Comparison of ENCODE assay signal across 11 cellular contexts in the genomic region with DNA sequence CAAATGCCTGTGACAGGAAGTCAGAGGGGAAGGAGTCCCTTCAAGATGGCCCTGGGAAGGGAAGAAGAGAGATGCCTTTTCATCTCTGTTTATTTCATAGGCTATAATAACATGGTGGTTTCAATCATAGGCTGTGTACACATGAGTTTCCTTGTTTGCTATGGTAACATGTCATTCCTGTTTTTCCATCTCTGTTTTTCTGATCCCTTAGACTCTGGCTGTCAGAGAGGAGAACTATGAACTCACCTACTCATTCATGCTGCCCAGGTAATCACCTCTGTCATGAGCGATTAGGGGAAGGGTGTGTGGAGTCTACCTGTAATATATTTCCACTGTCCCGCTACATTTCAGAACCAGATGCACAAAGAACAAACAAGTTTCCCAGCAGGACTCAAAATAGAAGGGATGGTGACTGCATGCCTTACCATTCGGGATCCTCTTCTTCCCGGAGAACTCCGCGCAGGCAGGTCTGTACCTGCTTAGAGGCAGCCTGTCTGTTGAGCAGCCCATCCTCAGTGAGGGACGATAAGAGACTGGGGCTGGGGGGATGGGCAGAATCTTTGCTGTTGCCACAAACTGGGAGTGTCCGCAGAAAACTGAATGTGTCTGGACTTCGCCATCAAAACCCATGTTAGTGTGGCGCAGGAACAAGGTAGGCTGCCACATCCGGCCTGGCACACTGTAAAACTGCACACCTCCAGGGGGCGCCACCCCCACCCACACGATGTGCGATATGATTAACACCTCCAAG. TPM values are rescaled to one million over a fixed set of nuclear protein-coding genes. Genes with fewer than 3 reads are reported as not detected.
A peak's percentile ranks its signal among the peaks of the same experiment; 100 is the strongest.
DNase-seq lines count a peak whose midpoint lies in the region; ATAC-seq and TF ChIP-seq lines count a peak whose summit lies in the region.
"Had no signal": no experiment of that assay in that cellular context is flagged by ENCODE, and none has a peak within 500 bp of the region (broad histone marks: within the 10 kb centered on the region; RNA-seq: fewer than 3 reads in every experiment).

No MANE protein-coding gene starts in this region.

- no peaks in the 10 kb centered on the region for H3K36me3 Mint-ChIP-seq in mesothelial cell of epicardium
- H3K36me3 Mint-ChIP-seq in naive thymus-derived CD4-positive, alpha-beta T cell: no peaks in the 10 kb centered on the region

- H3K9me3 Mint-ChIP-seq in mesothelial cell of epicardium: no peaks in the 10 kb centered on the region
- no peaks in the 10 kb centered on the region for H3K9me3 Mint-ChIP-seq in naive thymus-derived CD4-positive, alpha-beta T cell

- CTCF ChIA-PET in naive thymus-derived CD4-positive, alpha-beta T cell (lab: Charles Lee): no interaction called here

- no peak for ATAC-seq in naive thymus-derived CD4-positive, alpha-beta T cell
- ATAC-seq in GM18867 (IDR thresholded peaks at IDR 0.05; ENCODE audit: unreplicated experiment): no peak

- TF ChIP-seq CTCF in BE2C (IDR thresholded peaks at IDR 0.05; ENCODE audit: low read depth, low read length) (peak; percentile 47), GM12874 (IDR thresholded peaks at IDR 0.05; ENCODE audit: insufficient read depth, low read depth, low read length) (peak; percentile 47), WERI-Rb-1 (IDR thresholded peaks at IDR 0.05; ENCODE audit: low read depth, low read length) (peak; percentile 41; the same call in 1 of the 2 replicates), mesothelial cell of epicardium (IDR thresholded peaks at IDR 0.05; ENCODE audit: unreplicated experiment) (peak; percentile 55)

- H3K36me3 ChIP-seq in BE2C: no peaks in the 10 kb centered on the region
- no peaks in the 10 kb centered on the region for H3K36me3 ChIP-seq in WERI-Rb-1
- no peaks in the 10 kb centered on the region for H3K36me3 ChIP-seq in naive thymus-derived CD4-positive, alpha-beta T cell (ENCODE audit: control insufficient read depth in 2 of 3, insufficient read depth in 3 of 3, low read length in 3 of 3)

- H3K27me3 Mint-ChIP-seq in mesothelial cell of epicardium (ENCODE audit: low read depth): peaks cover 4% of the 10 kb centered on the region
- peaks cover 16 to 35% (median 26%) of the 10 kb centered on the region in 5 donors for H3K27me3 Mint-ChIP-seq in naive thymus-derived CD4-positive, alpha-beta T cell

- H3K4me1 Mint-ChIP-seq in mesothelial cell of epicardium: peaks cover 9% of the 10 kb centered on the region
- H3K4me1 Mint-ChIP-seq in naive thymus-derived CD4-positive, alpha-beta T cell: peaks cover 0 to 3% (median under 1%) of the 10 kb centered on the region in 7 donors

- POLR2A ChIA-PET in naive thymus-derived CD4-positive, alpha-beta T cell (lab: Charles Lee): no interaction called here

- H3K9me3 ChIP-seq in BE2C (no peaks in the 10 kb centered on the region), WERI-Rb-1 (ENCODE audit: severe bottlenecking) (no peaks in the 10 kb centered on the region)
- H3K9me3 ChIP-seq in naive thymus-derived CD4-positive, alpha-beta T cell (ENCODE audit: control insufficient read depth in 2 of 3, low read length in 3 of 3): no peaks in the 10 kb centered on the region

- intact Hi-C loops in naive thymus-derived CD4-positive, alpha-beta T cell (cut with micrococcal nuclease): no loop called here

- H3K27ac Mint-ChIP-seq in mesothelial cell of epicardium: peak overlapping the region; percentile 66
- H3K27ac Mint-ChIP-seq in naive thymus-derived CD4-positive, alpha-beta T cell: no peak overlapping the region

- H3K4me3 ChIP-seq in BE2C (ENCODE audit: low read depth, low read length) (no peak overlapping the region), WERI-Rb-1 (ENCODE audit: low read depth, low read length) (no peak overlapping the region)
- no peak overlapping the region for H3K4me3 ChIP-seq in naive thymus-derived CD4-positive, alpha-beta T cell (ENCODE audit: low read length)

- no peak overlapping the region for H3K27ac ChIP-seq in WERI-Rb-1
- no peak overlapping the region for H3K27ac ChIP-seq in naive thymus-derived CD4-positive, alpha-beta T cell (ENCODE audit: low read depth, low read length)

- no peak for DNase-seq in BE2C
- DNase-seq in WERI-Rb-1: no peak
- DNase-seq in mesothelial cell of epicardium (ENCODE audit: low spot score in 2 of 2, unreplicated experiment in 2 of 2): no peak
- no peak for DNase-seq in OCI-M1 (lab: John Stamatoyannopoulos, UW)
- DNase-seq in naive thymus-derived CD4-positive, alpha-beta T cell: no peak
- no peak for DNase-seq in HK-2 (ENCODE audit: unreplicated experiment)
- DNase-seq: dermis blood vessel endothelial cell; NK-92 treated with Interleukin-12 subunit alpha and Interleukin-12 subunit beta, amount 100 ng/mL, for 24 hours; stimulated activated CD4-positive, alpha-beta T cell treated with anti-CD3 and anti-CD28 coated beads, Interleukin-4, amount 100 ng/mL, for 24 hours had no signal

- no peaks in the 10 kb centered on the region; the same call in 1 of the 2 replicates for H3K4me1 ChIP-seq in BE2C
- peaks cover 0 to 2% of the 10 kb centered on the region in 2 donors for H3K4me1 ChIP-seq in naive thymus-derived CD4-positive, alpha-beta T cell (ENCODE audit: control insufficient read depth in 2 of 2, insufficient read depth in 2 of 2, low read length in 2 of 2)

- H3K4me3 Mint-ChIP-seq in mesothelial cell of epicardium: no peak overlapping the region
- no peak overlapping the region for H3K4me3 Mint-ChIP-seq in naive thymus-derived CD4-positive, alpha-beta T cell

- no peaks in the 10 kb centered on the region; the same call in 1 of the 2 replicates for H3K27me3 ChIP-seq in BE2C
- H3K27me3 ChIP-seq in WERI-Rb-1 (ENCODE audit: insufficient read depth, low read depth, severe bottlenecking): no peaks in the 10 kb centered on the region
- no peaks in the 10 kb centered on the region for H3K27me3 ChIP-seq in naive thymus-derived CD4-positive, alpha-beta T cell (ENCODE audit: control insufficient read depth in 2 of 2, insufficient read depth in 2 of 2, low read length in 2 of 2)

RNA-seq across cellular contexts. Expression of gene PEX26, which starts 7.1 kb away (rescaled TPM):
- polyA plus RNA-seq in BE2C (2012; ENCODE audit: insufficient read depth, insufficient read length, low read depth): 15.3 TPM
- 38.0 to 39.0 TPM (median 38.3 TPM) in 3 replicates for total RNA-seq in mesothelial cell of epicardium
- total RNA-seq in naive thymus-derived CD4-positive, alpha-beta T cell: 10 to 100 TPM; 30.1 to 42.8 (median 35.5) TPM
- polyA plus RNA-seq in naive thymus-derived CD4-positive, alpha-beta T cell: 1 to 10 TPM; 3.8 to 4.1 TPM

RNA-seq across cellular contexts. Expression of gene TUBA8, which starts 39.9 kb away (rescaled TPM):
- 1.9 TPM for polyA plus RNA-seq in BE2C (2012; ENCODE audit: insufficient read depth, insufficient read length, low read depth)
- total RNA-seq in mesothelial cell of epicardium: 2.4 to 2.9 TPM (median 2.5 TPM) in 3 replicates
- total RNA-seq in naive thymus-derived CD4-positive, alpha-beta T cell: 1 to 10 TPM; 1.6 to 3.5 (median 3.2) TPM
- under 1 TPM; 0.33 to 0.39 TPM for polyA plus RNA-seq in naive thymus-derived CD4-positive, alpha-beta T cell

RNA-seq across cellular contexts. Expression of gene MICAL3, which starts 46.4 kb away (rescaled TPM):
- 34.3 TPM for polyA plus RNA-seq in BE2C (2012; ENCODE audit: insufficient read depth, insufficient read length, low read depth)
- 94.2 to 103 TPM (median 95.0 TPM) in 3 replicates for total RNA-seq in mesothelial cell of epicardium
- total RNA-seq in naive thymus-derived CD4-positive, alpha-beta T cell: 10 to 100 TPM; 10.0 to 43.9 (median 17.1) TPM
- polyA plus RNA-seq in naive thymus-derived CD4-positive, alpha-beta T cell: under 1 TPM; 0.28 to 0.68 TPM
